Comparison of ENCODE assay signal across 8 cellular contexts in genomic region chr9:120925535-120926396, GRCh38. TPM values are rescaled to one million over a fixed set of nuclear protein-coding genes. Genes with fewer than 3 reads are reported as not detected.
A peak's percentile ranks its signal among the peaks of the same experiment; 100 is the strongest.
DNase-seq lines count a peak whose midpoint lies in the region; ATAC-seq and TF ChIP-seq lines count a peak whose summit lies in the region.

No MANE protein-coding gene starts in this region.

- no peaks in the 10 kb centered on the region for H3K27me3 Mint-ChIP-seq in Caco-2 (ENCODE audit: insufficient read depth, unreplicated experiment)

- peak overlapping the region; percentile 71 for H3K4me3 ChIP-seq in effector memory CD4-positive, alpha-beta T cell (ENCODE audit: insufficient read depth, low read depth, low read length, poor library complexity, severe bottlenecking)
- no peak overlapping the region for H3K4me3 ChIP-seq in Caco-2 (ENCODE audit: low read depth, low read length)
- H3K4me3 ChIP-seq in A673 (ENCODE audit: low read depth, low read length, poor library complexity, severe bottlenecking): no peak overlapping the region

- POLR2A ChIA-PET in Caco-2 (lab: Charles Lee): no interaction called here
- POLR2A ChIA-PET in A673 (lab: Charles Lee; ENCODE audit: low non-redundant PET): no interaction called here

- peaks cover 7% of the 10 kb centered on the region for H3K4me1 Mint-ChIP-seq in Caco-2 (ENCODE audit: low read depth, unreplicated experiment)

- H3K9me3 ChIP-seq in effector memory CD4-positive, alpha-beta T cell (ENCODE audit: control insufficient read depth, low read length): no peaks in the 10 kb centered on the region
- H3K9me3 ChIP-seq in Caco-2 (no peaks in the 10 kb centered on the region), A673 (ENCODE audit: low read depth, low read length, poor library complexity, severe bottlenecking) (no peaks in the 10 kb centered on the region)

- H3K36me3 ChIP-seq in effector memory CD4-positive, alpha-beta T cell (ENCODE audit: control insufficient read depth, insufficient read depth, low read length): peaks cover 4% of the 10 kb centered on the region
- H3K36me3 ChIP-seq in Caco-2 (ENCODE audit: control insufficient read depth, insufficient read depth, low read length) (no peaks in the 10 kb centered on the region), A673 (ENCODE audit: insufficient read depth, low read length, poor library complexity, severe bottlenecking) (no peaks in the 10 kb centered on the region)

- DNase-seq in activated CD4-positive, alpha-beta T cell treated with anti-CD3 and anti-CD28 coated beads for 4 hours: peak; percentile 86 to 89
- DNase-seq in effector memory CD4-positive, alpha-beta T cell: peak; percentile 73 to 81 (median 76)
- DNase-seq in renal cortical epithelial cell (ENCODE audit: low read depth) (peak; percentile 93), retina (no peak), Caco-2 (no peak), A673 (ENCODE audit: low spot score) (no peak)

- intact Hi-C loops in Caco-2 (cut with micrococcal nuclease; ENCODE audit: unreplicated experiment) (no loop called here), A673 (cut with micrococcal nuclease; ENCODE audit: unreplicated experiment) (no loop called here)

- no peak overlapping the region for H3K27ac Mint-ChIP-seq in Caco-2 (ENCODE audit: unreplicated experiment)

- H3K27me3 ChIP-seq in effector memory CD4-positive, alpha-beta T cell (replicated peaks; ENCODE audit: control insufficient read depth, insufficient read depth, low read length, poor library complexity, severe bottlenecking): no peaks in the 10 kb centered on the region
- H3K27me3 ChIP-seq in Caco-2 (replicated peaks; ENCODE audit: control insufficient read depth, insufficient read depth, low read length) (no peaks in the 10 kb centered on the region), A673 (replicated peaks; ENCODE audit: insufficient read depth, low read depth, low read length, poor library complexity) (no peaks in the 10 kb centered on the region)

- ATAC-seq in GM19035 (IDR thresholded peaks at IDR 0.05; ENCODE audit: unreplicated experiment): peak; percentile 42
- ATAC-seq in HG03280 (IDR thresholded peaks at IDR 0.05; ENCODE audit: unreplicated experiment): peak; percentile 25

- no peak overlapping the region for H3K4me3 Mint-ChIP-seq in Caco-2 (ENCODE audit: unreplicated experiment)

- peak overlapping the region; percentile 100 for H3K27ac ChIP-seq in effector memory CD4-positive, alpha-beta T cell (ENCODE audit: insufficient read depth, low read length, poor library complexity, severe bottlenecking)
- H3K27ac ChIP-seq in A673 (ENCODE audit: low read depth, low read length, poor library complexity, severe bottlenecking): no peak overlapping the region

- no peaks in the 10 kb centered on the region for H3K9me3 Mint-ChIP-seq in Caco-2 (ENCODE audit: unreplicated experiment)

- H3K4me1 ChIP-seq in effector memory CD4-positive, alpha-beta T cell (ENCODE audit: control insufficient read depth, insufficient read depth, low read length, poor library complexity, severe bottlenecking): peaks cover 93% of the 10 kb centered on the region
- H3K4me1 ChIP-seq in Caco-2 (peaks cover 5% of the 10 kb centered on the region; the same call in 1 of the 2 replicates), A673 (ENCODE audit: insufficient read depth, low read length, poor library complexity, severe bottlenecking) (peaks cover 6% of the 10 kb centered on the region)

- no TSS peak for BruUV-seq in Caco-2 (replicated peaks; lab: Mats Ljungman, UMichigan)
- BruUV-seq in A673 (replicated peaks; lab: Mats Ljungman, UMichigan): no TSS peak

- TF ChIP-seq CTCF in Caco-2 (IDR thresholded peaks at IDR 0.05; ENCODE audit: insufficient read depth in 1 of 2, low read depth in 1 of 2, low read length in 1 of 2, severe bottlenecking in 1 of 2, unreplicated experiment in 1 of 2) (no peak), A673 (conservative IDR thresholded peaks at IDR 0.05; ENCODE audit: low read depth, low read length) (no peak)

- CTCF ChIA-PET in Caco-2 (lab: Charles Lee) (interaction anchor here (1.7 kb wide), 1 partner anchor 8 kb away, joined by 5 read pairs; no protein-coding TSS in a partner anchor), A673 (lab: Charles Lee) (interaction anchor here (0.6 kb wide), 1 partner anchor 11 kb away, joined by 3 read pairs; no protein-coding TSS in a partner anchor)

- no peaks in the 10 kb centered on the region for H3K36me3 Mint-ChIP-seq in Caco-2 (ENCODE audit: insufficient read depth, unreplicated experiment)

RNA-seq across cellular contexts. Expression of gene TRAF1, which starts 0.8 kb away (rescaled TPM):
- total RNA-seq in renal cortical epithelial cell: 3.4 and 16.0 TPM in 2 replicates
- 1.1 and 1.3 TPM in 2 replicates for total RNA-seq in Caco-2 (2022)
- 0.73 and 0.85 TPM in 2 replicates for total RNA-seq in A673 (2021)

RNA-seq across cellular contexts. Expression of gene PHF19, which starts 48.8 kb away (rescaled TPM):
- total RNA-seq in renal cortical epithelial cell (8.0 and 21.4 TPM in 2 replicates), Caco-2 (2022) (75.9 and 76.3 TPM in 2 replicates), A673 (2021) (75.7 and 77.4 TPM in 2 replicates)

Comparison
In these comparisons a context has a peak if more than half of its experiments do, and no peak if none do; other contexts are left out.
1. DNase-seq: peak in activated CD4-positive, alpha-beta T cell treated with anti-CD3 and anti-CD28 coated beads for 4 hours (2 of 2), effector memory CD4-positive, alpha-beta T cell (3 of 3) and renal cortical epithelial cell (single experiment); none in retina (single experiment), Caco-2 (0 of 2) and A673 (single experiment).